In the genomic region with DNA sequence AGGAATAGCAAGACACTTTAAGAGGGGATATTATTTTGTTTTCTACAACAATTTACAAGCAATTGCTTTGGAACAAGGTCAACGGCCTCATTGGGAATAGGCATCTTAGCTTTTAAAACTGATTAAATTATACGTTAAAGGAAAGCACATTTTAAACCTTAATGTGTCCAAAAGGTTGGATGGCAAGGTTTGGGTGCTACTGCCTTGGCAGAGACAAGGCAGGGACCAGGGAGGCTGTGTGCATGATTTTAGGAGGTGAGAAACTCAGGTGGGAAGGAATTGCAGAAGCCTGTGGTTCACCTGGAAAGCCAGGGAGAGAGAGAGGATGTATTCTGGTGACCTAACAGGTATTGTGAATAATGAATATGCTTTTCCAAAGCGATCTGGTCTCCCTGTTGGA, we compare ENCODE assay signal across 12 cellular contexts. TPM values are rescaled to one million over a fixed set of nuclear protein-coding genes. Genes with fewer than 3 reads are reported as not detected.
DNase-seq lines count a peak whose midpoint lies in the region; ATAC-seq and TF ChIP-seq lines count a peak whose summit lies in the region.
"Had no signal": no experiment of that assay in that cellular context is flagged by ENCODE, and none has a peak within 500 bp of the region (broad histone marks: within the 10 kb centered on the region; RNA-seq: fewer than 3 reads in every experiment).

No MANE protein-coding gene starts in this region.

- H3K4me1 ChIP-seq in left ventricle myocardium inferior: peaks cover 100% of the 10 kb centered on the region
- peaks cover 79 to 100% (median 98%) of the 10 kb centered on the region in 4 donors for H3K4me1 ChIP-seq in esophagus muscularis mucosa
- peaks cover 14 to 80% (median 38%) of the 10 kb centered on the region in 4 donors for H3K4me1 ChIP-seq in transverse colon

- no peak for ATAC-seq in left cardiac atrium
- no peak for ATAC-seq in T-helper 17 cell
- ATAC-seq: PC-3 had no signal

- H3K4me3 ChIP-seq in left ventricle myocardium inferior (no peak overlapping the region), esophagus muscularis mucosa (no peak overlapping the region), transverse colon (no peak overlapping the region)

- peak overlapping the region; percentile 78 for H3K4me3 Mint-ChIP-seq in T-helper 17 cell
- H3K4me3 Mint-ChIP-seq in type B pancreatic cell: no peak overlapping the region

- peaks cover 34% of the 10 kb centered on the region for H3K36me3 ChIP-seq in left ventricle myocardium inferior
- peaks cover 4 to 46% (median 21%) of the 10 kb centered on the region in 4 donors for H3K36me3 ChIP-seq in esophagus muscularis mucosa
- H3K36me3 ChIP-seq in transverse colon: peaks cover 0 to 8% (median 0%) of the 10 kb centered on the region in 4 donors

- H3K27ac ChIP-seq in left ventricle myocardium inferior (replicated peaks): peak overlapping the region; percentile 81
- H3K27ac ChIP-seq in esophagus muscularis mucosa (replicated peaks in 1 of 4): peak overlapping the region in 3 of 4 donors; percentile 0 to 6 (median 6)
- H3K27ac ChIP-seq in transverse colon: peak overlapping the region; percentile 7 to 78 (median 72)
- H3K27ac ChIP-seq: C4-2B had no signal

- WGBS in esophagus muscularis mucosa: 90% methylated on average over 3 of the region's 3 CpGs
- WGBS in transverse colon (ENCODE audit: low coverage in 1 of 2), 2 donors: 50 to 93% methylated on average over 1 to 3 of the region's 3 CpGs

- H3K27me3 ChIP-seq in left ventricle myocardium inferior (ENCODE audit: low read depth): no peaks in the 10 kb centered on the region
- no peaks in the 10 kb centered on the region for H3K27me3 ChIP-seq in esophagus muscularis mucosa
- H3K27me3 ChIP-seq in transverse colon: no peaks in the 10 kb centered on the region

- H3K36me3 Mint-ChIP-seq in T-helper 17 cell (ENCODE audit: low read depth) (peaks cover 11% of the 10 kb centered on the region), type B pancreatic cell (peaks cover 42% of the 10 kb centered on the region)

- peaks cover 75% of the 10 kb centered on the region for H3K4me1 Mint-ChIP-seq in T-helper 17 cell
- H3K4me1 Mint-ChIP-seq in type B pancreatic cell (ENCODE audit: unreplicated experiment): peaks cover 25% of the 10 kb centered on the region

- TF ChIP-seq CTCF in left ventricle myocardium inferior (IDR thresholded peaks at IDR 0.05; ENCODE audit: borderline replicate concordance) (no peak), esophagus muscularis mucosa (IDR thresholded peaks at IDR 0.05) (no peak), transverse colon (IDR thresholded peaks at IDR 0.05) (no peak), type B pancreatic cell (conservative IDR thresholded peaks at IDR 0.05) (no peak)

- no peaks in the 10 kb centered on the region for H3K9me3 Mint-ChIP-seq in type B pancreatic cell

- H3K27me3 Mint-ChIP-seq in T-helper 17 cell: no peaks in the 10 kb centered on the region
- H3K27me3 Mint-ChIP-seq in type B pancreatic cell: peaks cover 3% of the 10 kb centered on the region

- intact Hi-C loops in left ventricle myocardium inferior (cut with micrococcal nuclease): no loop called here
- intact Hi-C loops in left cardiac atrium (cut with DNase I): no loop called here
- intact Hi-C loops in esophagus muscularis mucosa (cut with DNase I): no loop called here
- intact Hi-C loops in transverse colon (cut with DNase I; ENCODE audit: low total_unique reads): no loop called here

- DNase-seq in left ventricle myocardium inferior (no peak), left cardiac atrium (no peak), T-helper 17 cell (no peak), esophagus muscularis mucosa (ENCODE audit: extremely low spot score) (no peak), transverse colon (no peak), type B pancreatic cell (ENCODE audit: extremely low spot score, unreplicated experiment) (no peak), DMS53 (lab: John Stamatoyannopoulos, UW) (no peak), NCI-H187 (lab: John Stamatoyannopoulos, UW) (no peak)
- DNase-seq: foreskin fibroblast, kidney, PC-3 had no signal

- in situ Hi-C loops in transverse colon (cut with MboI; ENCODE audit: low pct_ligation_motif_present in 1 of 4, low pct_unique_long_range_greater_than_20kb in 1 of 4, low sequenced_read_pairs in 3 of 4): no loop called here

- H3K9me3 ChIP-seq in left ventricle myocardium inferior (replicated peaks) (no peaks in the 10 kb centered on the region), T-helper 17 cell (ENCODE audit: control insufficient read depth, low read length, poor library complexity, severe bottlenecking) (no peaks in the 10 kb centered on the region), esophagus muscularis mucosa (no peaks in the 10 kb centered on the region), transverse colon (no peaks in the 10 kb centered on the region)

- peak overlapping the region; percentile 90 for H3K27ac Mint-ChIP-seq in T-helper 17 cell
- no peak overlapping the region for H3K27ac Mint-ChIP-seq in type B pancreatic cell

- no peak for TF ChIP-seq EP300 in esophagus muscularis mucosa (IDR thresholded peaks at IDR 0.05)
- TF ChIP-seq EP300 in transverse colon (IDR thresholded peaks at IDR 0.05; ENCODE audit: low read depth): no peak

- TF ChIP-seq POLR2A in esophagus muscularis mucosa (IDR thresholded peaks at IDR 0.05; ENCODE audit: low read depth): no peak
- TF ChIP-seq POLR2A in transverse colon (IDR thresholded peaks at IDR 0.05): no peak

RNA-seq across cellular contexts. Expression of a gene that starts 54.3 kb away (rescaled TPM):
- total RNA-seq in left ventricle myocardium inferior: 144 TPM
- total RNA-seq in left cardiac atrium: 100 to 1,000 TPM; 234 to 243 TPM
- total RNA-seq in T-helper 17 cell: 10 to 100 TPM; 58.4 to 74.5 TPM
- total RNA-seq in esophagus muscularis mucosa: 100 to 1,000 TPM; 202 to 292 (median 261) TPM
- total RNA-seq in transverse colon: 100 to 1,000 TPM in 2 of 4 donors, 10 to 100 TPM in 2; 63.2 to 179 (median 98.5) TPM
- total RNA-seq in type B pancreatic cell (ENCODE audit: low replicate concordance): 21.8 and 26.1 TPM in 2 replicates

Comparison
In these comparisons a context has a peak if more than half of its experiments do, and no peak if none do; other contexts are left out.
1. H3K27ac ChIP-seq: peak in every context shown above with its lines; median percentile 81 in left ventricle myocardium inferior; 72 in transverse colon; 6 in esophagus muscularis mucosa.